8 cellular contexts compared by ENCODE assay signal in genomic region chr4:182808673-182809416, GRCh38.
DNase-seq lines count a peak whose midpoint lies in the region; ATAC-seq and TF ChIP-seq lines count a peak whose summit lies in the region.

No MANE protein-coding gene starts in this region.

- H3K27me3 ChIP-seq in DND-41 (ENCODE audit: insufficient read depth, low read length, poor library complexity) = no peaks in the 10 kb centered on the region

- ATAC-seq in DND-41 (ENCODE audit: insufficient read depth, low read depth) (peak; percentile 90), GM21515 (IDR thresholded peaks at IDR 0.05; ENCODE audit: unreplicated experiment) (peak; percentile 81)

- H3K79me2 ChIP-seq in DND-41 (ENCODE audit: insufficient read depth, low read length) = no peaks in the 10 kb centered on the region

- TF ChIP-seq CTCF in DND-41 (IDR thresholded peaks at IDR 0.05; ENCODE audit: borderline replicate concordance, extremely low read depth, low read length, poor library complexity, severe bottlenecking) = no peak

- H3K9ac ChIP-seq in DND-41 (ENCODE audit: low read depth, low read length) = no peak overlapping the region

- DNase-seq in DND-41 (peak; percentile 81), HS-27A (ENCODE audit: low read depth) (peak; percentile 8), NCI-H345 treated with DMSO at 0.1 percent for 48 hours (lab: John Stamatoyannopoulos, UW; ENCODE audit: unreplicated experiment) (no peak), NCI-H146 (lab: John Stamatoyannopoulos, UW) (no peak), cerebellar cortex (ENCODE audit: low spot score) (no peak)
- DNase-seq in activated CD8-positive, alpha-beta memory T cell treated with anti-CD3 and anti-CD28 coated beads for 48 hours (ENCODE audit: low read depth in 2 of 3, low spot score in 2 of 3) = peak; percentile 18 to 42 (median 40)
- DNase-seq in stimulated activated CD4-positive, alpha-beta T cell treated with anti-CD3 and anti-CD28 coated beads, Interleukin-1b, Interleukin-23, amount 100 ng/mL, for 24 hours (ENCODE audit: low read depth in 4 of 4, low spot score in 1 of 4) = peak in 3 of 4 experiments; percentile 21 to 29 (median 23)

- H3K9me3 ChIP-seq in DND-41 (ENCODE audit: insufficient read depth, low read length, severe bottlenecking) = peaks cover 15% of the 10 kb centered on the region

- H2AFZ ChIP-seq in DND-41 (ENCODE audit: low read depth, low read length) = no peak overlapping the region

- H3K4me3 ChIP-seq in DND-41 (ENCODE audit: low read depth in 1 of 2, low read length in 2 of 2) = peak overlapping the region in 1 of 2 experiments; percentile 33; a peak in 1 of 4 replicates

- peaks cover 20% of the 10 kb centered on the region for H3K4me1 ChIP-seq in DND-41 (ENCODE audit: insufficient read depth, low read length)

- 0 out of 2 replicates have a peak, but pooled peaks cover 7% of the 10 kb centered on the region for H4K20me1 ChIP-seq in DND-41 (ENCODE audit: insufficient read depth, low read length)

- H3K36me3 ChIP-seq in DND-41 (ENCODE audit: insufficient read depth, low read length) = no peaks in the 10 kb centered on the region

- peak overlapping the region; percentile 62; the same call in 1 of the 2 replicates for H3K27ac ChIP-seq in DND-41 (ENCODE audit: low read length)

- peak overlapping the region; percentile 43; the same call in 1 of the 2 replicates for H3K4me2 ChIP-seq in DND-41 (ENCODE audit: insufficient read depth, low read length)

Comparison
In these comparisons a context has a peak if more than half of its experiments do, and no peak if none do; other contexts are left out.
1. DNase-seq: peak in DND-41 (single experiment), HS-27A (single experiment), activated CD8-positive, alpha-beta memory T cell treated with anti-CD3 and anti-CD28 coated beads for 48 hours (3 of 3) and stimulated activated CD4-positive, alpha-beta T cell treated with anti-CD3 and anti-CD28 coated beads, Interleukin-1b, Interleukin-23, amount 100 ng/mL, for 24 hours (3 of 4); none in NCI-H345 treated with DMSO at 0.1 percent for 48 hours (single experiment), NCI-H146 (single experiment) and cerebellar cortex (single experiment).